ENCODE assay signal across 15 cellular contexts in the genomic region with DNA sequence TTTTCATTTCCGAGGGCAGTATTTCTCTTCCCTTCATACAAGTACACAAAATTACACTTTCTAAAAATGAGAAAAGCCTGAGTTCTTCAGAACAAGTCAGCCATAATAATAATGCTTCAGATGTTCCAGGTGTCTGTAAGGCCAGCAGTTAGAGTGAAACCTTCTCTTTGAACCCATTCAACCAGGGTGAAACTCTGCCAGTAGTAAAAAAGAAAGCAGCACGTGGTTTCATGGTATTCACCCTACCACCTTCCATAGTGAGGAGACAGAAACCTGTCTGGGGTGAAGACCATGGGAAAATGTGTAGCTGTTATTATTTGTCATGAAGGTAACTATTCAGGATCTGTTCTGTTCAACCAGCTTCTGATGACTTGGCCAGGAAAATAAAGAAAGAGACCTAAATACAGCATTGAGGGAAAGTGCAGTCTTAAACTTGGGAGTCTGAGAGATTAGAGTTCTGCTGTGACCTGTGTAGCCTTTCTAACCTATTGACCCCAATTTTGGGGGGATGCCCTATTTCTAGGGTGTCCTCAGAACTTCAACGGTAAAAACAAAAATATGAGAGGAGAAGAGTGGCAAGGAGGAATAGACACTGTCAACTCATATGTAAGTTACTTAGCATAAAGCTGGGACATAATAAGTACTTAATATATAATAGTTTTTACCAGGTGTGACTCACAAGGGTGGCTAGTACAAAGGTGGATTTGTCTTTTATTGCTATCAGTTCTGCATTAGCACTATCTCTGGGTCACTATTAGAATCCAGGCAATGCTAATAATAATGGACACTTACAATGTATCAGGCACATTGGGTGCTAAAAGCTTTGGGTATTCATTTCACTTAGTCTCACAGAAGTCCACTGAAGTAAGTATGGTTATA.
DNase-seq lines count a peak whose midpoint lies in the region; ATAC-seq and TF ChIP-seq lines count a peak whose summit lies in the region.
"Had no signal": no experiment of that assay in that cellular context is flagged by ENCODE, and none has a peak within 500 bp of the region (broad histone marks: within the 10 kb centered on the region; RNA-seq: fewer than 3 reads in every experiment).

No MANE protein-coding gene starts in this region.

- no peaks in the 10 kb centered on the region for H3K9me2 ChIP-seq in PC-9 (ENCODE audit: insufficient read depth)

- no peak for TF ChIP-seq CTCF in GM06990 (IDR thresholded peaks at IDR 0.05; ENCODE audit: insufficient read depth, low read length, poor library complexity, severe bottlenecking)
- no peak for TF ChIP-seq CTCF in PC-9 (conservative IDR thresholded peaks at IDR 0.05)

- DNase-seq in GM06990 (ENCODE audit: extremely low read depth, insufficient read length) (peak; percentile 43), PC-9 (no peak), ACHN (no peak), DMS79 (lab: John Stamatoyannopoulos, UW) (no peak)
- no peak for DNase-seq in activated CD4-positive, alpha-beta T cell treated with anti-CD3 and anti-CD28 coated beads for 4 hours
- DNase-seq: activated T-cell treated with anti-CD3 and anti-CD28 coated beads, Interleukin-2, amount 50 U/mL, for 24 hours; GF-D8; HFFc6; islet precursor cell; nephron progenitor cell; NK-92 treated with Interleukin-12 subunit alpha and Interleukin-12 subunit beta, amount 100 ng/mL, for 24 hours had no signal

- CTCF ChIA-PET in PC-9 (lab: Charles Lee) = no interaction called here

- no peaks in the 10 kb centered on the region for H3K4me1 ChIP-seq in PC-9 (replicated peaks; ENCODE audit: insufficient read depth)

- BruUV-seq in PC-9 (replicated peaks; lab: Mats Ljungman, UMichigan) = no TSS peak

- POLR2A ChIA-PET in PC-9 (lab: Charles Lee; ENCODE audit: unreplicated experiment) = no interaction called here

- no peak overlapping the region for H3K4me3 ChIP-seq in GM06990 (replicated peaks; ENCODE audit: low read depth, low read length)
- H3K4me3 ChIP-seq in PC-9 = no peak overlapping the region
- H3K4me3 ChIP-seq: cardiac muscle cell had no signal

- H2AFZ ChIP-seq in PC-9 = no peak overlapping the region

- H3K27me3 ChIP-seq in GM06990 (replicated peaks; ENCODE audit: control insufficient read depth, insufficient read depth, low read length) (no peaks in the 10 kb centered on the region), PC-9 (ENCODE audit: insufficient read depth, low read depth) (no peaks in the 10 kb centered on the region)
- H3K27me3 ChIP-seq: cardiac muscle cell had no signal

- H3K79me2 ChIP-seq in PC-9 (ENCODE audit: low read depth) = no peaks in the 10 kb centered on the region

- no peaks in the 10 kb centered on the region for H3K9me3 ChIP-seq in PC-9 (ENCODE audit: insufficient read depth, low read depth)

- intact Hi-C loops in PC-9 (cut with micrococcal nuclease; ENCODE audit: unreplicated experiment) = no loop called here

- H4K20me1 ChIP-seq in PC-9 (ENCODE audit: insufficient read depth) = no peaks in the 10 kb centered on the region

- ATAC-seq in GM19035 (IDR thresholded peaks at IDR 0.05; ENCODE audit: unreplicated experiment) (peak; percentile 91), HG02610 (IDR thresholded peaks at IDR 0.05; ENCODE audit: unreplicated experiment) (peak; percentile 97), HG03432 (IDR thresholded peaks at IDR 0.05; ENCODE audit: unreplicated experiment) (peak; percentile 94)

- no peak overlapping the region for H3K4me2 ChIP-seq in PC-9

- H3K36me3 ChIP-seq in GM06990 (ENCODE audit: control insufficient read depth, insufficient read depth, low read length) = no peaks in the 10 kb centered on the region
- no peaks in the 10 kb centered on the region for H3K36me3 ChIP-seq in PC-9 (ENCODE audit: low read depth)
- H3K36me3 ChIP-seq: cardiac muscle cell had no signal

- in situ Hi-C loops in ACHN (cut with HindIII; ENCODE audit: low pct_ligation_motif_present, low pct_unique_long_range_greater_than_20kb, low sequenced_read_pairs) = no loop called here

- H3K27ac ChIP-seq in PC-9 = no peak overlapping the region
- H3K27ac ChIP-seq: cardiac muscle cell had no signal

- no peaks in the 10 kb centered on the region for H3F3A ChIP-seq in PC-9 (ENCODE audit: insufficient read depth, low read depth)
